19 cellular contexts compared by ENCODE assay signal in the genomic region with DNA sequence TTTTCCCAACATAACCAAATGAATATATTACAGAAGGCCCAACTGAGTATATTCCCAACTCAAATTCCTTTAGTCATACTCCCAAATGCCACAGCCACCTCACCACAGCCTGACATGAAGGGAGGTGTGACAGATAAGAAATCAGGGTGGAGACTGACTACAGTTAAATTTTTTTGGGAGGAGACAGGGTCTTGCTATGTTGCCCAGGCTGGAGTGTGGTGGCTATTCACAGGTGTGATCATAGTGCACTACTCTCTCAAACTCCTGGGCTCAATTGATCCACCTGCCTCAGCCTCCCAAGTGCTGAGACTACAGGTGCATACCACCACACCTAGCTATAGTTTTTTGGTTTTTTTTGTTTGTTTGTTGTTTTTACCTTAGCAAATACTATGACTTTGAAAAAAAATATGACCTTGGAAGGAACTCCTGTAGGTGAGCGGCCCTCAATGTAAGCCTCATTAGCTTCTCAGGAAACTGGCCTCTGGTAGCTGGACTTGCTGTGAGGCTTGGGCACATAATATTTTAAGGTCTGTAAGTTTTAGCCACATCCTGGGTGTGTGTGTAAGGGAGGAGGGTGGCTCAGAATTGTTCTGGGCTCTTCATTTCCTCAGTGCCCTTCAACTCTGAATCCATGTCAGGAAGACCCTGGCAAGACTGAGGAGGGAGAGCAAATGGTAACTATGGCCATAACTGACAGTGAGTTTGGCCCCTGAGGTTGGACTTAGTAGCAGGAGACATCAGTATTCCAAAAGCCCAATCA.
"Had no signal": no experiment of that assay in that cellular context is flagged by ENCODE, and none has a peak within 500 bp of the region (broad histone marks: within the 10 kb centered on the region; RNA-seq: fewer than 3 reads in every experiment).

No MANE protein-coding gene starts in this region.

- H3K27me3 ChIP-seq: colonic mucosa, neutrophil, upper lobe of left lung had no signal

- H3K79me2 ChIP-seq: parathyroid adenoma had no signal

- H2AFZ ChIP-seq: parathyroid adenoma had no signal

- H3K9ac ChIP-seq: parathyroid adenoma had no signal

- H3K4me3 Mint-ChIP-seq: activated CD4-positive, alpha-beta T cell treated with anti-CD3 and anti-CD28 coated beads for 36 hours; central memory CD8-positive, alpha-beta T cell had no signal

- FAIRE-seq: frontal cortex had no signal

- H3K4me2 ChIP-seq: smooth muscle cell had no signal

- DNase-seq: activated CD4-positive, alpha-beta T cell treated with anti-CD3 and anti-CD28 coated beads for 36 hours; activated CD4-positive, alpha-beta T cell treated with anti-CD3 and anti-CD28 coated beads, Interleukin-2, amount 50 U/mL, for 48 hours; activated gamma-delta T cell; anterior cingulate cortex; colonic mucosa; head of caudate nucleus; kidney glomerular epithelial cell; left ventricle myocardium inferior; stimulated activated CD4-positive, alpha-beta T cell treated with anti-CD3 and anti-CD28 coated beads, Interleukin-4, amount 100 ng/mL, for 1 hour; T-helper 2 cell; upper lobe of left lung; WERI-Rb-1 had no signal

- H3K27ac Mint-ChIP-seq: activated CD4-positive, alpha-beta T cell treated with anti-CD3 and anti-CD28 coated beads for 36 hours had no signal

- ATAC-seq: activated CD4-positive, alpha-beta T cell treated with anti-CD3 and anti-CD28 coated beads for 36 hours; sciatic nerve had no signal

- H3K9me3 ChIP-seq: colonic mucosa, left ventricle myocardium inferior, neutrophil, thoracic aorta, upper lobe of left lung had no signal

- H3K9me3 Mint-ChIP-seq: central memory CD8-positive, alpha-beta T cell had no signal

- H3K4me3 ChIP-seq: colonic mucosa, left ventricle myocardium inferior, smooth muscle cell, thoracic aorta, upper lobe of left lung had no signal

- H3K27me3 Mint-ChIP-seq: activated CD4-positive, alpha-beta T cell treated with anti-CD3 and anti-CD28 coated beads for 36 hours; central memory CD8-positive, alpha-beta T cell had no signal

- H3K36me3 ChIP-seq: colonic mucosa, thoracic aorta, upper lobe of left lung, WERI-Rb-1 had no signal

- H3K4me1 ChIP-seq: colonic mucosa had no signal

- H3K27ac ChIP-seq: colonic mucosa, left ventricle myocardium inferior, neutrophil, parathyroid adenoma, upper lobe of left lung, WERI-Rb-1 had no signal
